12 cellular contexts compared by ENCODE assay signal in genomic region chr15:95684693-95685115, GRCh38.
DNase-seq lines count a peak whose midpoint lies in the region; ATAC-seq and TF ChIP-seq lines count a peak whose summit lies in the region.
"Had no signal": no experiment of that assay in that cellular context is flagged by ENCODE, and none has a peak within 500 bp of the region (broad histone marks: within the 10 kb centered on the region; RNA-seq: fewer than 3 reads in every experiment).

No MANE protein-coding gene starts in this region.

- H3K9me3 ChIP-seq in right cardiac atrium (ENCODE audit: control insufficient read depth, low read length) = no peaks in the 10 kb centered on the region
- H3K9me3 ChIP-seq in left ventricle myocardium inferior (replicated peaks) = no peaks in the 10 kb centered on the region
- H3K9me3 ChIP-seq: SJCRH30 had no signal

- ATAC-seq in right cardiac atrium (peak; percentile 64 to 76), GM18909 (IDR thresholded peaks at IDR 0.05; ENCODE audit: poor library complexity, unreplicated experiment) (no peak)
- no peak for ATAC-seq in activated naive CD8-positive, alpha-beta T cell treated with anti-CD3 and anti-CD28 coated beads, Interleukin-2, amount 50 U/mL, for 24 hours

- H3K27ac ChIP-seq in right cardiac atrium (ENCODE audit: low read length) (no peak overlapping the region), left ventricle myocardium inferior (replicated peaks) (no peak overlapping the region)
- H3K27ac ChIP-seq: SJCRH30 had no signal

- no peak overlapping the region for H3K4me3 ChIP-seq in right cardiac atrium (ENCODE audit: low read length)
- H3K4me3 ChIP-seq in left ventricle myocardium inferior = no peak overlapping the region
- H3K4me3 ChIP-seq: SJCRH30 had no signal

- no peak overlapping the region for H3K4me3 Mint-ChIP-seq in activated naive CD8-positive, alpha-beta T cell treated with anti-CD3 and anti-CD28 coated beads, Interleukin-2, amount 50 U/mL, for 24 hours
- H3K4me3 Mint-ChIP-seq: activated CD4-positive, alpha-beta memory T cell treated with anti-CD3 and anti-CD28 coated beads, Interleukin-2, amount 10 ng/mL, durations not matched to agents 7 days and 5 days had no signal

- H3K27ac Mint-ChIP-seq in activated naive CD8-positive, alpha-beta T cell treated with anti-CD3 and anti-CD28 coated beads, Interleukin-2, amount 50 U/mL, for 24 hours = no peak overlapping the region
- H3K27ac Mint-ChIP-seq: activated CD4-positive, alpha-beta memory T cell treated with anti-CD3 and anti-CD28 coated beads, Interleukin-2, amount 10 ng/mL, durations not matched to agents 7 days and 5 days had no signal

- TF ChIP-seq CTCF in left ventricle myocardium inferior (IDR thresholded peaks at IDR 0.05; ENCODE audit: borderline replicate concordance) = no peak

- intact Hi-C loops in right cardiac atrium (cut with DNase I) = no loop called here
- intact Hi-C loops in left ventricle myocardium inferior (cut with micrococcal nuclease) = no loop called here

- 48% methylated on average over 1 of the region's 1 CpG for WGBS in right cardiac atrium

- peaks cover 4% of the 10 kb centered on the region for H3K27me3 Mint-ChIP-seq in activated naive CD8-positive, alpha-beta T cell treated with anti-CD3 and anti-CD28 coated beads, Interleukin-2, amount 50 U/mL, for 24 hours
- H3K27me3 Mint-ChIP-seq: activated CD4-positive, alpha-beta memory T cell treated with anti-CD3 and anti-CD28 coated beads, Interleukin-2, amount 10 ng/mL, durations not matched to agents 7 days and 5 days had no signal

- no peaks in the 10 kb centered on the region for H3K27me3 ChIP-seq in right cardiac atrium (ENCODE audit: control insufficient read depth, insufficient read depth)
- no peaks in the 10 kb centered on the region for H3K27me3 ChIP-seq in left ventricle myocardium inferior (ENCODE audit: low read depth)
- H3K27me3 ChIP-seq: SJCRH30 had no signal

- no peaks in the 10 kb centered on the region for H3K4me1 ChIP-seq in right cardiac atrium (ENCODE audit: control insufficient read depth, insufficient read depth, low read length)
- no peaks in the 10 kb centered on the region for H3K4me1 ChIP-seq in left ventricle myocardium inferior
- H3K4me1 ChIP-seq: SJCRH30 had no signal

- H3K4me1 Mint-ChIP-seq in activated naive CD8-positive, alpha-beta T cell treated with anti-CD3 and anti-CD28 coated beads, Interleukin-2, amount 50 U/mL, for 24 hours = no peaks in the 10 kb centered on the region
- H3K4me1 Mint-ChIP-seq: activated CD4-positive, alpha-beta memory T cell treated with anti-CD3 and anti-CD28 coated beads, Interleukin-2, amount 10 ng/mL, durations not matched to agents 7 days and 5 days had no signal

- DNase-seq in right cardiac atrium = no peak
- no peak for DNase-seq in left ventricle myocardium inferior
- DNase-seq in amniotic epithelial cell (ENCODE audit: low read depth) = peak; percentile 98
- DNase-seq in hepatic stellate cell (ENCODE audit: low spot score) = peak; percentile 36
- no peak for DNase-seq in activated naive CD8-positive, alpha-beta T cell treated with anti-CD3 and anti-CD28 coated beads, Interleukin-2, amount 50 U/mL, for 24 hours
- DNase-seq in NAMALWA (ENCODE audit: low spot score) = no peak
- no peak for DNase-seq in NCI-H1694 (lab: John Stamatoyannopoulos, UW)
- DNase-seq: activated CD4-positive, alpha-beta memory T cell treated with anti-CD3 and anti-CD28 coated beads, Interleukin-2, amount 10 ng/mL, durations not matched to agents 7 days and 5 days; amniotic stem cell; retina; SJCRH30 had no signal

- no peaks in the 10 kb centered on the region for H3K36me3 ChIP-seq in left ventricle myocardium inferior
- H3K36me3 ChIP-seq: SJCRH30 had no signal

- no peaks in the 10 kb centered on the region for H3K9me3 Mint-ChIP-seq in activated naive CD8-positive, alpha-beta T cell treated with anti-CD3 and anti-CD28 coated beads, Interleukin-2, amount 50 U/mL, for 24 hours

- H3K36me3 Mint-ChIP-seq in activated naive CD8-positive, alpha-beta T cell treated with anti-CD3 and anti-CD28 coated beads, Interleukin-2, amount 50 U/mL, for 24 hours (ENCODE audit: low read depth) = no peaks in the 10 kb centered on the region

Comparison
In these comparisons a context has a peak if more than half of its experiments do, and no peak if none do; other contexts are left out.
1. ATAC-seq: peak in right cardiac atrium (2 of 2); none in activated naive CD8-positive, alpha-beta T cell treated with anti-CD3 and anti-CD28 coated beads, Interleukin-2, amount 50 U/mL, for 24 hours (single experiment) and GM18909 (single experiment).
2. DNase-seq: peak in amniotic epithelial cell (single experiment) and hepatic stellate cell (single experiment); none in right cardiac atrium (0 of 3), left ventricle myocardium inferior (single experiment), activated naive CD8-positive, alpha-beta T cell treated with anti-CD3 and anti-CD28 coated beads, Interleukin-2, amount 50 U/mL, for 24 hours (single experiment), NAMALWA (single experiment) and NCI-H1694 (single experiment).